ENCODE assay signal across 1 cellular context in the genomic region with DNA sequence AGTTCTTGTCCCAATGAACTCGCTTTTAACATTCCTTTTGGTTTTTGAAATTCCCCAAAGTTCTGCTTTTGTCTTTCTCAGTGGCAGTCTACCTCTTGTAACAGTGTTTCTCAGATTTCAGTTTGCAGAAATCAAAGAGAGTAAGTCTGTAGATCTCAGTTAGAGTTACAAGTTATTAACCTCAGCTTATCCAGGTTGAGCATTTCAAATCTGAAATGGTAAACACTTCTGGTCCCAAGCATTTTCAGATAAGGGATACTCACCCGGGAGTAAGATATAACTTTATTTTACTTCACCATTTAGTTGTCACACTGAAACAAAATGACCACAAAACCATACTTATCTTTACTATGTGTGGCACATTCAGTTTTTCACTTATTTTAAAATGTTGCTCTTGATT.
TF ChIP-seq lines count a peak whose summit lies in the region.

No MANE protein-coding gene starts in this region.

TF ChIP-seq in K562, 482 proteins besides CTCF, POLR2A, EP300 and RAD21:
- TF ChIP-seq CBFA2T2 (conservative IDR thresholded peaks at IDR 0.05) (0 out of 2 replicates have a peak, but pooled peaks have one; percentile 28), ZNF274 (IDR thresholded peaks at IDR 0.05; ENCODE audit: borderline replicate concordance, low read depth, low read length) (no peak), TCF3 (CRISPR knock-in tag; IDR thresholded peaks at IDR 0.05) (peak; percentile 48), KDM1A (IDR thresholded peaks at IDR 0.05) (peak; percentile 97 to 98), RAD51 (IDR thresholded peaks at IDR 0.05; ENCODE audit: borderline replicate concordance, low read depth) (no peak), HDAC1 (IDR thresholded peaks at IDR 0.05) (peak in 1 of 2 experiments; percentile 95; a peak in 2 of 4 replicates), RCOR1 (IDR thresholded peaks at IDR 0.05; ENCODE audit: borderline replicate concordance in 1 of 2, low read depth in 2 of 2, low read length in 2 of 2) (peak; percentile 76 to 99; a peak in 2 of 4 replicates), RHOXF2B (CRISPR knock-in tag; conservative IDR thresholded peaks at IDR 0.05) (no peak), FOXA3 (CRISPR knock-in tag; conservative IDR thresholded peaks at IDR 0.05 in 1 of 2, IDR thresholded peaks at IDR 0.05 in 1 of 2) (peak in 1 of 2 experiments; percentile 74; a peak in 2 of 4 replicates), TEAD4 (IDR thresholded peaks at IDR 0.05; ENCODE audit: low read length) (peak; percentile 69), TEAD4 (CRISPR knock-in tag; IDR thresholded peaks at IDR 0.05; ENCODE audit: borderline replicate concordance) (no peak), MTA2 (IDR thresholded peaks at IDR 0.05; ENCODE audit: low read depth) (0 out of 2 replicates have a peak, but pooled peaks have one; percentile 13), HDAC2 (IDR thresholded peaks at IDR 0.05) (peak; percentile 95), TAL1 (IDR thresholded peaks at IDR 0.05) (peak; percentile 59), TFAM (CRISPR knock-in tag; conservative IDR thresholded peaks at IDR 0.05) (no peak), CBFA2T3 (IDR thresholded peaks at IDR 0.05) (peak; percentile 75)
- TF ChIP-seq, protein P1, sequence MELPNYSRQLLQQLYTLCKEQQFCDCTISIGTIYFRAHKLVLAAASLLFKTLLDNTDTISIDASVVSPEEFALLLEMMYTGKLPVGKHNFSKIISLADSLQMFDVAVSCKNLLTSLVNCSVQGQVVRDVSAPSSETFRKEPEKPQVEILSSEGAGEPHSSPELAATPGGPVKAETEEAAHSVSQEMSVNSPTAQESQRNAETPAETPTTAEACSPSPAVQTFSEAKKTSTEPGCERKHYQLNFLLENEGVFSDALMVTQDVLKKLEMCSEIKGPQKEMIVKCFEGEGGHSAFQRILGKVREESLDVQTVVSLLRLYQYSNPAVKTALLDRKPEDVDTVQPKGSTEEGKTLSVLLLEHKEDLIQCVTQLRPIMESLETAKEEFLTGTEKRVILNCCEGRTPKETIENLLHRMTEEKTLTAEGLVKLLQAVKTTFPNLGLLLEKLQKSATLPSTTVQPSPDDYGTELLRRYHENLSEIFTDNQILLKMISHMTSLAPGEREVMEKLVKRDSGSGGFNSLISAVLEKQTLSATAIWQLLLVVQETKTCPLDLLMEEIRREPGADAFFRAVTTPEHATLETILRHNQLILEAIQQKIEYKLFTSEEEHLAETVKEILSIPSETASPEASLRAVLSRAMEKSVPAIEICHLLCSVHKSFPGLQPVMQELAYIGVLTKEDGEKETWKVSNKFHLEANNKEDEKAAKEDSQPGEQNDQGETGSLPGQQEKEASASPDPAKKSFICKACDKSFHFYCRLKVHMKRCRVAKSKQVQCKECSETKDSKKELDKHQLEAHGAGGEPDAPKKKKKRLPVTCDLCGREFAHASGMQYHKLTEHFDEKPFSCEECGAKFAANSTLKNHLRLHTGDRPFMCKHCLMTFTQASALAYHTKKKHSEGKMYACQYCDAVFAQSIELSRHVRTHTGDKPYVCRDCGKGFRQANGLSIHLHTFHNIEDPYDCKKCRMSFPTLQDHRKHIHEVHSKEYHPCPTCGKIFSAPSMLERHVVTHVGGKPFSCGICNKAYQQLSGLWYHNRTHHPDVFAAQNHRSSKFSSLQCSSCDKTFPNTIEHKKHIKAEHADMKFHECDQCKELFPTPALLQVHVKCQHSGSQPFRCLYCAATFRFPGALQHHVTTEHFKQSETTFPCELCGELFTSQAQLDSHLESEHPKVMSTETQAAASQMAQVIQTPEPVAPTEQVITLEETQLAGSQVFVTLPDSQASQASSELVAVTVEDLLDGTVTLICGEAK (IDR thresholded peaks at IDR 0.05), result 0 out of 2 replicates have a peak, but pooled peaks have one; percentile 21
- TF ChIP-seq, protein P1 (CRISPR knock-in tag; IDR thresholded peaks at IDR 0.05), result no peak
- TF ChIP-seq, protein P2, sequence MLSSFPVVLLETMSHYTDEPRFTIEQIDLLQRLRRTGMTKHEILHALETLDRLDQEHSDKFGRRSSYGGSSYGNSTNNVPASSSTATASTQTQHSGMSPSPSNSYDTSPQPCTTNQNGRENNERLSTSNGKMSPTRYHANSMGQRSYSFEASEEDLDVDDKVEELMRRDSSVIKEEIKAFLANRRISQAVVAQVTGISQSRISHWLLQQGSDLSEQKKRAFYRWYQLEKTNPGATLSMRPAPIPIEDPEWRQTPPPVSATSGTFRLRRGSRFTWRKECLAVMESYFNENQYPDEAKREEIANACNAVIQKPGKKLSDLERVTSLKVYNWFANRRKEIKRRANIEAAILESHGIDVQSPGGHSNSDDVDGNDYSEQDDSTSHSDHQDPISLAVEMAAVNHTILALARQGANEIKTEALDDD (IDR thresholded peaks at IDR 0.05), result 0 out of 2 replicates have a peak, but pooled peaks have one; percentile 17
- TF ChIP-seq, protein P3, sequence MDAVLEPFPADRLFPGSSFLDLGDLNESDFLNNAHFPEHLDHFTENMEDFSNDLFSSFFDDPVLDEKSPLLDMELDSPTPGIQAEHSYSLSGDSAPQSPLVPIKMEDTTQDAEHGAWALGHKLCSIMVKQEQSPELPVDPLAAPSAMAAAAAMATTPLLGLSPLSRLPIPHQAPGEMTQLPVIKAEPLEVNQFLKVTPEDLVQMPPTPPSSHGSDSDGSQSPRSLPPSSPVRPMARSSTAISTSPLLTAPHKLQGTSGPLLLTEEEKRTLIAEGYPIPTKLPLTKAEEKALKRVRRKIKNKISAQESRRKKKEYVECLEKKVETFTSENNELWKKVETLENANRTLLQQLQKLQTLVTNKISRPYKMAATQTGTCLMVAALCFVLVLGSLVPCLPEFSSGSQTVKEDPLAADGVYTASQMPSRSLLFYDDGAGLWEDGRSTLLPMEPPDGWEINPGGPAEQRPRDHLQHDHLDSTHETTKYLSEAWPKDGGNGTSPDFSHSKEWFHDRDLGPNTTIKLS (IDR thresholded peaks at IDR 0.05; ENCODE audit: borderline replicate concordance, low read depth), result no peak
